ENCODE assay signal across 28 cellular contexts in genomic region chr3:38577089-38578080, GRCh38.
DNase-seq lines count a peak whose midpoint lies in the region; TF ChIP-seq lines count a peak whose summit lies in the region.
"Had no signal": no experiment of that assay in that cellular context is flagged by ENCODE, and none has a peak within 500 bp of the region (broad histone marks: within the 10 kb centered on the region; RNA-seq: fewer than 3 reads in every experiment).

No MANE protein-coding gene starts in this region.

- H3K4me3 ChIP-seq in hepatocyte (no peak overlapping the region), stomach (no peak overlapping the region)
- H3K4me3 ChIP-seq: GM12878, HAP-1, smooth muscle cell, testis had no signal

- H3K27ac Mint-ChIP-seq in activated naive CD4-positive, alpha-beta T cell treated with anti-CD3 and anti-CD28 coated beads, Interleukin-2, amount 10 ng/mL, durations not matched to agents 7 days and 5 days = no peak overlapping the region
- H3K27ac Mint-ChIP-seq: activated naive CD4-positive, alpha-beta T cell treated with anti-CD3 and anti-CD28 coated beads, Interleukin-2, amount 50 U/mL, for 24 hours had no signal

- no peak overlapping the region for H3K4me2 ChIP-seq in hepatocyte
- H3K4me2 ChIP-seq: smooth muscle cell had no signal

- H3K27ac ChIP-seq in hepatocyte (no peak overlapping the region), stomach (no peak overlapping the region)
- H3K27ac ChIP-seq: C4-2B, testis, VCaP had no signal

- no peak for TF ChIP-seq CTCF in hepatocyte (IDR thresholded peaks at IDR 0.05; ENCODE audit: poor library complexity)
- no peak for TF ChIP-seq CTCF in stomach (IDR thresholded peaks at IDR 0.05)

- no peaks in the 10 kb centered on the region for H3K79me2 ChIP-seq in hepatocyte

- no peaks in the 10 kb centered on the region for H3K9me3 Mint-ChIP-seq in activated naive CD4-positive, alpha-beta T cell treated with anti-CD3 and anti-CD28 coated beads, Interleukin-2, amount 10 ng/mL, durations not matched to agents 7 days and 5 days
- H3K9me3 Mint-ChIP-seq: activated naive CD4-positive, alpha-beta T cell treated with anti-CD3 and anti-CD28 coated beads, Interleukin-2, amount 50 U/mL, for 24 hours had no signal

- no peak for TF ChIP-seq POLR2A in stomach (IDR thresholded peaks at IDR 0.05)

- no peaks in the 10 kb centered on the region for H3K4me1 Mint-ChIP-seq in activated naive CD4-positive, alpha-beta T cell treated with anti-CD3 and anti-CD28 coated beads, Interleukin-2, amount 10 ng/mL, durations not matched to agents 7 days and 5 days
- H3K4me1 Mint-ChIP-seq: activated naive CD4-positive, alpha-beta T cell treated with anti-CD3 and anti-CD28 coated beads, Interleukin-2, amount 50 U/mL, for 24 hours had no signal

- H3K4me1 ChIP-seq in hepatocyte (ENCODE audit: insufficient read depth) = no peaks in the 10 kb centered on the region
- no peaks in the 10 kb centered on the region for H3K4me1 ChIP-seq in stomach
- H3K4me1 ChIP-seq: HAP-1, testis had no signal

- no peaks in the 10 kb centered on the region for H3K9me2 ChIP-seq in hepatocyte (replicated peaks; ENCODE audit: insufficient read depth)

- H3K9me3 ChIP-seq in hepatocyte (ENCODE audit: low read depth) (no peaks in the 10 kb centered on the region), stomach (peaks cover 0 to 12% (median 6%) of the 10 kb centered on the region in 4 donors)
- H3K9me3 ChIP-seq: HAP-1, testis had no signal

- 81% methylated on average over 14 of the region's 14 CpGs for WGBS in hepatocyte (ENCODE audit: low lambda C conversion rate, missing lambda C conversion rate)
- WGBS in stomach, 5 donors = 76 to 82% (median 80%) methylated on average over 14 of the region's 14 CpGs

- CTCF ChIA-PET in activated naive CD4-positive, alpha-beta T cell treated with anti-CD3 and anti-CD28 coated beads, Interleukin-2, amount 10 ng/mL, durations not matched to agents 7 days and 5 days (lab: Charles Lee) = no interaction called here

- H3K36me3 ChIP-seq in hepatocyte (replicated peaks; ENCODE audit: insufficient read depth, low read depth) (no peaks in the 10 kb centered on the region), stomach (no peaks in the 10 kb centered on the region)
- H3K36me3 ChIP-seq: HAP-1 had no signal

- intact Hi-C loops in stomach (cut with DNase I; ENCODE audit: low total_unique reads) = no loop called here

- TF ChIP-seq EP300 in stomach (IDR thresholded peaks at IDR 0.05) = no peak

- H3K4me3 Mint-ChIP-seq in activated naive CD4-positive, alpha-beta T cell treated with anti-CD3 and anti-CD28 coated beads, Interleukin-2, amount 10 ng/mL, durations not matched to agents 7 days and 5 days = no peak overlapping the region
- H3K4me3 Mint-ChIP-seq: activated naive CD4-positive, alpha-beta T cell treated with anti-CD3 and anti-CD28 coated beads, Interleukin-2, amount 50 U/mL, for 24 hours had no signal

- H2AFZ ChIP-seq in hepatocyte = no peak overlapping the region

- H4K20me1 ChIP-seq in hepatocyte (ENCODE audit: insufficient read depth, poor library complexity, severe bottlenecking) = no peaks in the 10 kb centered on the region

- DNase-seq in activated naive CD4-positive, alpha-beta T cell treated with anti-CD3 and anti-CD28 coated beads, Interleukin-2, amount 10 ng/mL, durations not matched to agents 7 days and 5 days = peak; percentile 16
- no peak for DNase-seq in activated naive CD4-positive, alpha-beta T cell (lab: John Stamatoyannopoulos, UW)
- peak; percentile 28 for DNase-seq in activated CD8-positive, alpha-beta memory T cell treated with anti-CD3 and anti-CD28 coated beads, Interleukin-2, amount 50 U/mL, for 48 hours
- DNase-seq in hepatocyte (ENCODE audit: low spot score) (peak; percentile 2), stomach (peak; percentile 8), NOMO-1 treated with dmso at 0.1 percent for 144 hours (lab: John Stamatoyannopoulos, UW; ENCODE audit: unreplicated experiment) (no peak), NCI-H2081 treated with DMSO at 0.1 percent for 48 hours (lab: John Stamatoyannopoulos, UW) (no peak), hippocampal formation (lab: John Stamatoyannopoulos, UW) (no peak)
- DNase-seq: activated CD4-positive, alpha-beta T cell treated with anti-CD3 and anti-CD28 coated beads, Interleukin-2, amount 50 U/mL, for 1 hour; activated T-cell treated with anti-CD3 and anti-CD28 coated beads, Interleukin-2, amount 50 U/mL, for 1 hour; Calu3; cortex of kidney; kidney glomerular epithelial cell; mesenchymal stem cell; NCI-H1048; NCI-H187; NCI-H2227 treated with DMSO at 0.1 percent for 48 hours; NCI-H69; RPMI8226; stimulated activated CD4-positive, alpha-beta T cell treated with anti-CD3 and anti-CD28 coated beads, Interleukin-2, amount 100 ng/mL, for 48 hours; stimulated activated naive CD4-positive, alpha-beta T cell had no signal

- H3K27me3 Mint-ChIP-seq in activated naive CD4-positive, alpha-beta T cell treated with anti-CD3 and anti-CD28 coated beads, Interleukin-2, amount 10 ng/mL, durations not matched to agents 7 days and 5 days = peaks cover 17% of the 10 kb centered on the region

- H3K27me3 ChIP-seq in hepatocyte (no peaks in the 10 kb centered on the region), stomach (no peaks in the 10 kb centered on the region)
- H3K27me3 ChIP-seq: testis had no signal

- H3K36me3 Mint-ChIP-seq in activated naive CD4-positive, alpha-beta T cell treated with anti-CD3 and anti-CD28 coated beads, Interleukin-2, amount 10 ng/mL, durations not matched to agents 7 days and 5 days = no peaks in the 10 kb centered on the region
- H3K36me3 Mint-ChIP-seq: activated naive CD4-positive, alpha-beta T cell treated with anti-CD3 and anti-CD28 coated beads, Interleukin-2, amount 50 U/mL, for 24 hours had no signal

Comparison
In these comparisons a context has a peak if more than half of its experiments do, and no peak if none do; other contexts are left out.
1. DNase-seq: peak in activated naive CD4-positive, alpha-beta T cell treated with anti-CD3 and anti-CD28 coated beads, Interleukin-2, amount 10 ng/mL, durations not matched to agents 7 days and 5 days (single experiment), activated CD8-positive, alpha-beta memory T cell treated with anti-CD3 and anti-CD28 coated beads, Interleukin-2, amount 50 U/mL, for 48 hours (single experiment), hepatocyte (single experiment) and stomach (single experiment); none in activated naive CD4-positive, alpha-beta T cell (0 of 4), NOMO-1 treated with dmso at 0.1 percent for 144 hours (single experiment), NCI-H2081 treated with DMSO at 0.1 percent for 48 hours (single experiment) and hippocampal formation (0 of 2).